In genomic region chr19:19138110-19138981, GRCh38 we compare ENCODE assay signal across 8 cellular contexts. TPM values are rescaled to one million over a fixed set of nuclear protein-coding genes. Genes with fewer than 3 reads are reported as not detected.
DNase-seq lines count a peak whose midpoint lies in the region; ATAC-seq lines count a peak whose summit lies in the region.

Gene TMEM161A, minus strand, starts transcription at chr19:19138478. Its CDS starts 50 bp downstream, at chr19:19138428.

- intact Hi-C loops in activated CD4-positive, alpha-beta T cell treated with anti-CD3 and anti-CD28 coated beads, Interleukin-2, amount 10 ng/mL, durations not matched to agents 24 days and 14 days (cut with micrococcal nuclease) = loop anchor here (2.0 kb wide), 3 partner anchors 64 to 106 kb away; partner anchors contain the start of genes ARMC6, NR2C2AP, SLC25A42 and SUGP2

- ATAC-seq in GM19351 (IDR thresholded peaks at IDR 0.05; ENCODE audit: unreplicated experiment) (peak; percentile 100), HG03520 (IDR thresholded peaks at IDR 0.05; ENCODE audit: unreplicated experiment) (peak; percentile 91)

- DNase-seq in C1 segment of cervical spinal cord (lab: John Stamatoyannopoulos, UW) (peak; percentile 47 to 95 (median 91)), NCI-H69 (lab: John Stamatoyannopoulos, UW) (peak; percentile 99), dedifferentiated amniotic fluid mesenchymal stem cell (ENCODE audit: extremely low spot score) (peak; percentile 99), left kidney (ENCODE audit: low read depth, low spot score) (peak; percentile 99)
- peak; percentile 99 for DNase-seq in activated CD4-positive, alpha-beta T cell treated with anti-CD3 and anti-CD28 coated beads, Interleukin-2, amount 10 ng/mL, durations not matched to agents 24 days and 14 days
- peak; percentile 97 for DNase-seq in stimulated activated CD4-positive, alpha-beta T cell treated with anti-CD3 and anti-CD28 coated beads, Interleukin-1b, Interleukin-23, amount 100 ng/mL, for 48 hours

- H3K27ac Mint-ChIP-seq in activated CD4-positive, alpha-beta T cell treated with anti-CD3 and anti-CD28 coated beads, Interleukin-2, amount 10 ng/mL, durations not matched to agents 24 days and 14 days = peak within 1 kb of the TSS; percentile 98

- H3K4me3 Mint-ChIP-seq in activated CD4-positive, alpha-beta T cell treated with anti-CD3 and anti-CD28 coated beads, Interleukin-2, amount 10 ng/mL, durations not matched to agents 24 days and 14 days = peak within 1 kb of the TSS; percentile 99

- no peaks in the 10 kb centered on the region for H3K27me3 Mint-ChIP-seq in activated CD4-positive, alpha-beta T cell treated with anti-CD3 and anti-CD28 coated beads, Interleukin-2, amount 10 ng/mL, durations not matched to agents 24 days and 14 days

- peaks cover 10% of the 10 kb centered on the region for H3K36me3 Mint-ChIP-seq in activated CD4-positive, alpha-beta T cell treated with anti-CD3 and anti-CD28 coated beads, Interleukin-2, amount 10 ng/mL, durations not matched to agents 24 days and 14 days (ENCODE audit: low read depth)

- peaks cover 23% of the 10 kb centered on the region for H3K4me1 Mint-ChIP-seq in activated CD4-positive, alpha-beta T cell treated with anti-CD3 and anti-CD28 coated beads, Interleukin-2, amount 10 ng/mL, durations not matched to agents 24 days and 14 days

- H3K9me3 Mint-ChIP-seq in activated CD4-positive, alpha-beta T cell treated with anti-CD3 and anti-CD28 coated beads, Interleukin-2, amount 10 ng/mL, durations not matched to agents 24 days and 14 days = no peaks in the 10 kb centered on the region

RNA-seq across cellular contexts. Expression of gene TMEM161A, which starts in this region (rescaled TPM):
- total RNA-seq in activated CD4-positive, alpha-beta T cell treated with anti-CD3 and anti-CD28 coated beads, Interleukin-2, amount 10 ng/mL, durations not matched to agents 24 days and 14 days = 40.7 and 44.1 TPM in 2 replicates

Comparison
In these comparisons a context has a peak if more than half of its experiments do, and no peak if none do; other contexts are left out.
1. Peak in every context shown above with its lines: DNase-seq and ATAC-seq.